In genomic region chr12:79138872-79139271, GRCh38 we compare ENCODE assay signal across 35 cellular contexts.
"Had no signal": no experiment of that assay in that cellular context is flagged by ENCODE, and none has a peak within 500 bp of the region (broad histone marks: within the 10 kb centered on the region; RNA-seq: fewer than 3 reads in every experiment).

No MANE protein-coding gene starts in this region.

- H3K9ac ChIP-seq: KMS-11 had no signal

- H3K36me3 ChIP-seq: MG63 had no signal

- DNase-seq: Karpas-422, Kasumi-1, MG63, MM.1S, MV-4-11, NCI-H1048, NCI-H1092, NCI-H1092 treated with DMSO at 0.1 percent for 48 hours, NCI-H1105, NCI-H1105 treated with DMSO at 0.1 percent for 48 hours, NCI-H1417, NCI-H1417 treated with DMSO at 0.1 percent for 48 hours, NCI-H1436, NCI-H1436 treated with DMSO at 0.1 percent for 48 hours, NCI-H146, NCI-H1694, NCI-H1694 treated with DMSO at 0.1 percent for 48 hours, NCI-H187, NCI-H187 treated with DMSO at 0.1 percent for 48 hours, NCI-H1930, NCI-H2029, NCI-H2029 treated with DMSO at 0.1 percent for 48 hours, NCI-H2081, NCI-H2081 treated with DMSO at 0.1 percent for 48 hours, NCI-H2107, NCI-H2171, NCI-H2171 treated with DMSO at 0.1 percent for 48 hours, NCI-H2227 treated with DMSO at 0.1 percent for 48 hours, NCI-H226, NCI-H345, NCI-H446, NCI-H446 treated with DMSO at 0.1 percent for 48 hours, NCI-H510A, NCI-H510A treated with DMSO at 0.1 percent for 48 hours had no signal

- H3K9me3 ChIP-seq: MG63 had no signal

- H3K4me2 ChIP-seq: KMS-11 had no signal

- H3K27ac ChIP-seq: KMS-11 had no signal

- H3K4me3 ChIP-seq: MG63 had no signal

- H3K27me3 ChIP-seq: MG63 had no signal
